In genomic region chr10:72204724-72205123, GRCh38 we compare ENCODE assay signal across 12 cellular contexts. TPM values are rescaled to one million over a fixed set of nuclear protein-coding genes. Genes with fewer than 3 reads are reported as not detected.
DNase-seq lines count a peak whose midpoint lies in the region; ATAC-seq and TF ChIP-seq lines count a peak whose summit lies in the region.
"Had no signal": no experiment of that assay in that cellular context is flagged by ENCODE, and none has a peak within 500 bp of the region (broad histone marks: within the 10 kb centered on the region; RNA-seq: fewer than 3 reads in every experiment).

No MANE protein-coding gene starts in this region.

- H3K36me3 ChIP-seq in HEK293 (ENCODE audit: control insufficient read depth in 2 of 2, insufficient read depth in 1 of 2, low read length in 2 of 2), result peaks cover 45 to 49% of the 10 kb centered on the region in 2 experiments; a peak in 2 of 3 replicates
- peaks cover 0 to 22% of the 10 kb centered on the region in 2 donors for H3K36me3 ChIP-seq in gastrocnemius medialis

- CTCF ChIA-PET in HEK293 (lab: Yijun Ruan, JAX), result interaction anchor here (0.6 to 0.8 kb wide), 2 partner anchors 44 to 77 kb away, joined by 3 read pairs; no protein-coding TSS in a partner anchor

- no peak overlapping the region for H3K4me3 ChIP-seq in HEK293 (ENCODE audit: low read depth, low read length)
- H3K4me3 ChIP-seq in gastrocnemius medialis, result no peak overlapping the region
- H3K4me3 ChIP-seq: GM12878, GM23248 had no signal

- no peak for TF ChIP-seq CTCF in HEK293 (tag by site-specific recombination; IDR thresholded peaks at IDR 0.05)
- no peak for TF ChIP-seq CTCF in gastrocnemius medialis (IDR thresholded peaks at IDR 0.05 in 4 of 5, conservative IDR thresholded peaks at IDR 0.05 in 1 of 5)

- in situ Hi-C loops in gastrocnemius medialis (cut with MboI; ENCODE audit: low sequenced_read_pairs in 4 of 4), result loop anchor here in 1 of 4 donors (25.0 kb wide), 1 partner anchor 133 kb away; no protein-coding TSS in a partner anchor

- H3K27ac ChIP-seq in HEK293 (ENCODE audit: extremely low read depth, low read depth, low read length) (peak overlapping the region; percentile 6; the same call in 1 of the 2 replicates), gastrocnemius medialis (peak overlapping the region; percentile 50 to 78 (median 66))
- H3K27ac ChIP-seq: GM23248 had no signal

- TF ChIP-seq POLR2A in gastrocnemius medialis (IDR thresholded peaks at IDR 0.05), result no peak

- no peaks in the 10 kb centered on the region for H3K27me3 ChIP-seq in gastrocnemius medialis
- H3K27me3 ChIP-seq: BE2C had no signal

- ATAC-seq in left ventricle myocardium superior (peak; percentile 56), left cardiac atrium (no peak), gastrocnemius medialis (peak in 1 of 2 donors; percentile 29)
- ATAC-seq: GM12878 had no signal

- no peaks in the 10 kb centered on the region for H3K9me3 ChIP-seq in HEK293 (ENCODE audit: control insufficient read depth, insufficient read depth, low read depth, low read length)
- no peaks in the 10 kb centered on the region for H3K9me3 ChIP-seq in gastrocnemius medialis
- H3K9me3 ChIP-seq: BE2C had no signal

- POLR2A ChIA-PET in HEK293 (lab: Yijun Ruan, JAX), result no interaction called here

- intact Hi-C loops in left ventricle myocardium superior (cut with micrococcal nuclease), result no loop called here
- intact Hi-C loops in left cardiac atrium (cut with DNase I), result no loop called here
- intact Hi-C loops in gastrocnemius medialis (cut with DNase I; ENCODE audit: low total_unique reads), result no loop called here

- no peaks in the 10 kb centered on the region; the same call in 1 of the 2 replicates for H3K4me1 ChIP-seq in HEK293 (ENCODE audit: control insufficient read depth, insufficient read depth, low read length)
- peaks cover 10 to 12% of the 10 kb centered on the region in 2 donors for H3K4me1 ChIP-seq in gastrocnemius medialis
- H3K4me1 ChIP-seq: BE2C had no signal

- DNase-seq in left ventricle myocardium superior (no peak), left cardiac atrium (no peak), gastrocnemius medialis (no peak), ureter (ENCODE audit: low spot score) (no peak), NCI-H1694 treated with DMSO at 0.1 percent for 48 hours (lab: John Stamatoyannopoulos, UW) (no peak), COLO829 (ENCODE audit: low spot score) (no peak)
- DNase-seq: BE2C; CD8-positive, alpha-beta memory T cell; DMS 273 treated with DMSO at 0.1 percent for 48 hours; GM23248 had no signal

TF ChIP-seq in HEK293, 187 proteins besides CTCF, POLR2A, EP300 and RAD21 (continues in another document):
- TF ChIP-seq ZNF514 (tag by site-specific recombination; IDR thresholded peaks at IDR 0.05) (no peak), ZNF776 (tag by site-specific recombination; IDR thresholded peaks at IDR 0.05; ENCODE audit: borderline replicate concordance) (no peak), MYNN (tag by site-specific recombination; IDR thresholded peaks at IDR 0.05; ENCODE audit: borderline replicate concordance) (no peak), ZNF704 (tag by site-specific recombination; IDR thresholded peaks at IDR 0.05) (no peak), SP7 (tag by site-specific recombination; IDR thresholded peaks at IDR 0.05) (peak; percentile 42), ZNF555 (tag by site-specific recombination; conservative IDR thresholded peaks at IDR 0.05) (no peak), BCL11B (tag by site-specific recombination; IDR thresholded peaks at IDR 0.05; ENCODE audit: low read depth) (no peak), ZNF280C (tag by site-specific recombination; IDR thresholded peaks at IDR 0.05) (no peak), GLI4 (tag by site-specific recombination; IDR thresholded peaks at IDR 0.05) (no peak), ZNF311 (tag by site-specific recombination; IDR thresholded peaks at IDR 0.05; ENCODE audit: borderline replicate concordance) (no peak), ZNF629 (tag by site-specific recombination; IDR thresholded peaks at IDR 0.05) (peak; percentile 35; the same call in 1 of the 2 replicates), ZNF37A (tag by site-specific recombination; IDR thresholded peaks at IDR 0.05) (no peak), PRDM2 (tag by site-specific recombination; IDR thresholded peaks at IDR 0.05; ENCODE audit: borderline replicate concordance) (no peak), KLF7 (tag by site-specific recombination; IDR thresholded peaks at IDR 0.05; ENCODE audit: borderline replicate concordance) (no peak)

RNA-seq across cellular contexts. Expression of gene ANAPC16, which starts 11.1 kb away (rescaled TPM):
- total RNA-seq in left ventricle myocardium superior, result 260 TPM
- 100 to 1,000 TPM; 155 to 168 TPM for total RNA-seq in left cardiac atrium
- 100 to 1,000 TPM in 2 of 4 donors, 10 to 100 TPM in 2; 70.9 to 168 (median 105) TPM for total RNA-seq in gastrocnemius medialis
- 134 TPM for total RNA-seq in ureter

RNA-seq across cellular contexts. Expression of gene ASCC1, which starts 11.4 kb away (rescaled TPM):
- 34.7 TPM for total RNA-seq in left ventricle myocardium superior
- 10 to 100 TPM; 25.2 to 28.1 TPM for total RNA-seq in left cardiac atrium
- total RNA-seq in gastrocnemius medialis, result 10 to 100 TPM; 26.1 to 31.1 (median 29.6) TPM
- 39.3 TPM for total RNA-seq in ureter
